23 cellular contexts compared by ENCODE assay signal in genomic region chr6:35771343-35771627, GRCh38. TPM values are rescaled to one million over a fixed set of nuclear protein-coding genes. Genes with fewer than 3 reads are reported as not detected.
"Had no signal": no experiment of that assay in that cellular context is flagged by ENCODE, and none has a peak within 500 bp of the region (broad histone marks: within the 10 kb centered on the region; RNA-seq: fewer than 3 reads in every experiment).

No MANE protein-coding gene starts in this region.

- H3K36me3 ChIP-seq: breast epithelium, esophagus muscularis mucosa, left lung, sigmoid colon, thoracic aorta had no signal

- FAIRE-seq: frontal cortex had no signal

- H3K27ac ChIP-seq: breast epithelium, coronary artery, esophagus muscularis mucosa, left lung, sigmoid colon, thoracic aorta had no signal

- H3K9me3 ChIP-seq: breast epithelium, esophagus muscularis mucosa, left lung, sigmoid colon, thoracic aorta had no signal

- DNase-seq: activated naive CD4-positive, alpha-beta T cell treated with Interleukin-2 at 50 U/mL for 16 hours; activated naive CD8-positive, alpha-beta T cell treated with anti-CD3 and anti-CD28 coated beads for 36 hours; activated T-cell treated with anti-CD3 and anti-CD28 coated beads, Interleukin-2, amount 50 U/mL, for 48 hours; amniotic stem cell; hippocampal formation; kidney glomerular epithelial cell; left lung; midbrain; occipital lobe; sigmoid colon; stimulated activated CD4-positive, alpha-beta T cell treated with anti-CD3 and anti-CD28 coated beads, Interleukin-2, amount 100 ng/mL, for 48 hours; stimulated activated CD8-positive, alpha-beta memory T cell treated with anti-CD3 and anti-CD28 coated beads, Interleukin-4, amount 100 ng/mL, for 48 hours; stimulated activated naive CD4-positive, alpha-beta T cell treated with Interleukin-2 at 50 U/mL for 16 hours; T-cell had no signal

- ATAC-seq: left lung, T-cell had no signal

- H3K4me1 ChIP-seq: breast epithelium had no signal

- H3K4me3 ChIP-seq: breast epithelium, coronary artery, esophagus muscularis mucosa, left lung, sigmoid colon, thoracic aorta had no signal

RNA-seq across cellular contexts. Expression of gene CLPSL2, which starts 5.1 kb away (rescaled TPM):
- total RNA-seq: activated CD8-positive, alpha-beta memory T cell treated with anti-CD3 and anti-CD28 coated beads for 36 hours; activated naive CD8-positive, alpha-beta T cell treated with anti-CD3 and anti-CD28 coated beads for 36 hours; esophagus muscularis mucosa; frontal cortex; left lung; lung microvascular endothelial cell; occipital lobe; renal cortical epithelial cell; sigmoid colon; T-cell; thoracic aorta had no signal
- polyA plus RNA-seq: neural cell, sigmoid colon had no signal

RNA-seq across cellular contexts. Expression of gene CLPSL1, which starts 9.5 kb away (rescaled TPM):
- total RNA-seq: activated CD8-positive, alpha-beta memory T cell treated with anti-CD3 and anti-CD28 coated beads for 36 hours; activated naive CD8-positive, alpha-beta T cell treated with anti-CD3 and anti-CD28 coated beads for 36 hours; esophagus muscularis mucosa; frontal cortex; left lung; lung microvascular endothelial cell; occipital lobe; renal cortical epithelial cell; sigmoid colon; T-cell; thoracic aorta had no signal
- polyA plus RNA-seq: neural cell, sigmoid colon had no signal

RNA-seq across cellular contexts. Expression of gene CLPS, which starts 25.8 kb away (rescaled TPM):
- total RNA-seq: activated CD8-positive, alpha-beta memory T cell treated with anti-CD3 and anti-CD28 coated beads for 36 hours; activated naive CD8-positive, alpha-beta T cell treated with anti-CD3 and anti-CD28 coated beads for 36 hours; breast epithelium; esophagus muscularis mucosa; frontal cortex; left lung; lung microvascular endothelial cell; occipital lobe; renal cortical epithelial cell; sigmoid colon had no signal
- polyA plus RNA-seq: neural cell had no signal

RNA-seq across cellular contexts. Expression of gene LHFPL5, which starts 33.9 kb away (rescaled TPM):
- total RNA-seq: activated CD8-positive, alpha-beta memory T cell treated with anti-CD3 and anti-CD28 coated beads for 36 hours; activated naive CD8-positive, alpha-beta T cell treated with anti-CD3 and anti-CD28 coated beads for 36 hours; breast epithelium; esophagus muscularis mucosa; left lung; lung microvascular endothelial cell; T-cell; thoracic aorta had no signal

RNA-seq across cellular contexts. Expression of gene ARMC12, which starts 34.5 kb away (rescaled TPM):
- total RNA-seq: thoracic aorta had no signal
